In genomic region chr17:2699216-2699805, GRCh38 we compare ENCODE assay signal across 9 cellular contexts. TPM values are rescaled to one million over a fixed set of nuclear protein-coding genes. Genes with fewer than 3 reads are reported as not detected.
DNase-seq lines count a peak whose midpoint lies in the region; ATAC-seq and TF ChIP-seq lines count a peak whose summit lies in the region.
"Not testable (repeated sequence)": the region's sequence is repeated elsewhere in the genome, so short reads cannot be mapped to it uniquely, and the experiment has no call there.
"Had no signal": no experiment of that assay in that cellular context is flagged by ENCODE, and none has a peak within 500 bp of the region (broad histone marks: within the 10 kb centered on the region; RNA-seq: fewer than 3 reads in every experiment).

No MANE protein-coding gene starts in this region.

- not testable (repeated sequence) for H4K91ac ChIP-seq in H9 (ENCODE audit: insufficient read length, low read depth, low read length)

- peak; percentile 24 for DNase-seq in H9
- DNase-seq in activated CD4-positive, CD25-positive, alpha-beta regulatory T cell treated with anti-CD3 and anti-CD28 coated beads, Interleukin-2, amount 50 U/mL, for 72 hours, result peak; percentile 16
- peak; percentile 1 for DNase-seq in activated naive CD4-positive, alpha-beta T cell treated with anti-CD3 and anti-CD28 coated beads, Interleukin-2, amount 10 ng/mL, durations not matched to agents 7 days and 5 days
- peak; percentile 19 for DNase-seq in endodermal cell
- peak; percentile 0 to 11 for DNase-seq in left colon
- peak; percentile 18 for DNase-seq in mesenteric fat pad (ENCODE audit: low spot score)
- peak in 1 of 2 donors; percentile 83 for DNase-seq in gastrocnemius medialis

- not testable (repeated sequence) for H3K27me3 ChIP-seq in H9 (ENCODE audit: insufficient read depth, low read length); endodermal cell (ENCODE audit: control insufficient read depth, insufficient read depth, low read length, poor library complexity, severe bottlenecking); gastrocnemius medialis

- not testable (repeated sequence) for H2BK20ac ChIP-seq in H9 (ENCODE audit: low read depth, low read length, poor library complexity, severe bottlenecking)

- not testable (repeated sequence) for H3T11ph ChIP-seq in H9 (ENCODE audit: low read length)

- in situ Hi-C loops in gastrocnemius medialis (cut with MboI; ENCODE audit: low sequenced_read_pairs in 4 of 4), result not testable (repeated sequence)

- not testable (repeated sequence) for H3K4me2 ChIP-seq in H9 (ENCODE audit: insufficient read depth, insufficient read length, low read length)

- not testable (repeated sequence) for H4K5ac ChIP-seq in H9 (ENCODE audit: insufficient read length, low read depth, low read length)

- H4K20me1 ChIP-seq in H9 (ENCODE audit: control insufficient read depth, insufficient read depth, insufficient read length), result not testable (repeated sequence)

- H3K36me3 ChIP-seq in endodermal cell (ENCODE audit: control insufficient read depth, insufficient read depth, low read length) (peaks cover 19% of the 10 kb centered on the region), gastrocnemius medialis (peaks cover 3 to 83% of the 10 kb centered on the region in 2 donors)

- H3K9ac ChIP-seq in H9 (ENCODE audit: extremely low read depth, insufficient read length, low read length); endodermal cell (ENCODE audit: extremely low read depth, low read length, poor library complexity, severe bottlenecking): not testable (repeated sequence)

- not testable (repeated sequence) for H3K79me2 ChIP-seq in H9 (ENCODE audit: insufficient read depth, low read length)

- not testable (repeated sequence) for H3K79me1 ChIP-seq in H9 (ENCODE audit: insufficient read depth, low read depth, low read length, poor library complexity, severe bottlenecking)

- H3K9me3 Mint-ChIP-seq in H9; activated naive CD4-positive, alpha-beta T cell treated with anti-CD3 and anti-CD28 coated beads, Interleukin-2, amount 10 ng/mL, durations not matched to agents 7 days and 5 days; endodermal cell: not testable (repeated sequence)

- H2BK15ac ChIP-seq in H9 (ENCODE audit: low read depth, low read length), result not testable (repeated sequence)

- not testable (repeated sequence) for H2BK12ac ChIP-seq in H9 (ENCODE audit: insufficient read length, low read depth, low read length)

- H2AFZ ChIP-seq in H9 (ENCODE audit: low read length), result not testable (repeated sequence)

- not testable (repeated sequence) for H3K9me3 ChIP-seq in H9 (ENCODE audit: control insufficient read depth, low read depth, low read length); endodermal cell (ENCODE audit: control insufficient read depth, low read length); gastrocnemius medialis

- H2BK5ac ChIP-seq in H9 (ENCODE audit: insufficient read length, low read length), result not testable (repeated sequence)

- intact Hi-C loops in left colon (cut with DNase I, micrococcal nuclease); gastrocnemius medialis (cut with DNase I; ENCODE audit: low total_unique reads): not testable (repeated sequence)

- not testable (repeated sequence) for H3K23ac ChIP-seq in H9 (ENCODE audit: insufficient read length, low read depth, low read length)

- TF ChIP-seq CTCF in H9 (conservative IDR thresholded peaks at IDR 0.05); endodermal cell (conservative IDR thresholded peaks at IDR 0.05); gastrocnemius medialis (IDR thresholded peaks at IDR 0.05 in 4 of 5, conservative IDR thresholded peaks at IDR 0.05 in 1 of 5): not testable (repeated sequence)

- no CpG with 5 or more reads among the region's 18 CpGs for WGBS in H9 (ENCODE audit: extremely low coverage, insufficient read length, low lambda C conversion rate)
- 94 to 97% methylated on average over 15 to 18 of the region's 18 CpGs for WGBS in endodermal cell (ENCODE audit: insufficient coverage in 1 of 2, insufficient read length in 1 of 2), 2 experiments

- ATAC-seq in left colon, result not testable (repeated sequence)
- ATAC-seq in gastrocnemius medialis, result peak; percentile 78 to 81

- TF ChIP-seq POLR2A in gastrocnemius medialis (IDR thresholded peaks at IDR 0.05), result not testable (repeated sequence)

- H4K8ac ChIP-seq in H9 (replicated peaks; ENCODE audit: insufficient read length, low read depth, low read length), result not testable (repeated sequence)

- not testable (repeated sequence) for H3K4me3 Mint-ChIP-seq in H9; activated naive CD4-positive, alpha-beta T cell treated with anti-CD3 and anti-CD28 coated beads, Interleukin-2, amount 10 ng/mL, durations not matched to agents 7 days and 5 days; endodermal cell

- H3K56ac ChIP-seq in H9 (ENCODE audit: insufficient read length, low read depth, low read length), result not testable (repeated sequence)

- CTCF ChIA-PET in activated naive CD4-positive, alpha-beta T cell treated with anti-CD3 and anti-CD28 coated beads, Interleukin-2, amount 10 ng/mL, durations not matched to agents 7 days and 5 days (lab: Charles Lee), result not testable (repeated sequence)

- not testable (repeated sequence) for H3K4me1 Mint-ChIP-seq in H9; activated naive CD4-positive, alpha-beta T cell treated with anti-CD3 and anti-CD28 coated beads, Interleukin-2, amount 10 ng/mL, durations not matched to agents 7 days and 5 days; endodermal cell

- peaks cover 8 to 56% (median 35%) of the 10 kb centered on the region in 3 experiments; a peak in 6 of 7 replicates for H3K36me3 Mint-ChIP-seq in H9 (ENCODE audit: insufficient read depth in 1 of 3, low read depth in 3 of 3)
- H3K36me3 Mint-ChIP-seq in activated naive CD4-positive, alpha-beta T cell treated with anti-CD3 and anti-CD28 coated beads, Interleukin-2, amount 10 ng/mL, durations not matched to agents 7 days and 5 days, result not testable (repeated sequence)
- H3K36me3 Mint-ChIP-seq in endodermal cell (ENCODE audit: low read depth), result peaks cover 30% of the 10 kb centered on the region

- H2AK5ac ChIP-seq in H9 (ENCODE audit: insufficient read length, low read length), result not testable (repeated sequence)

- H3K27ac Mint-ChIP-seq in H9; activated naive CD4-positive, alpha-beta T cell treated with anti-CD3 and anti-CD28 coated beads, Interleukin-2, amount 10 ng/mL, durations not matched to agents 7 days and 5 days; endodermal cell: not testable (repeated sequence)

- not testable (repeated sequence) for H3K23me2 ChIP-seq in H9 (ENCODE audit: insufficient read length, low read depth, low read length, poor library complexity, severe bottlenecking)

- H3K4me1 ChIP-seq in H9 (ENCODE audit: insufficient read depth, low read length); endodermal cell (ENCODE audit: control insufficient read depth, insufficient read depth, low read length); gastrocnemius medialis: not testable (repeated sequence)

- not testable (repeated sequence) for H2BK120ac ChIP-seq in H9 (ENCODE audit: low read depth, low read length, poor library complexity, severe bottlenecking)

- H3K4me3 ChIP-seq in endodermal cell (ENCODE audit: low read length); gastrocnemius medialis: not testable (repeated sequence)

- not testable (repeated sequence) for H3K27ac ChIP-seq in H9 (ENCODE audit: insufficient read length, low read depth, low read length); endodermal cell (ENCODE audit: low read depth, low read length)
- H3K27ac ChIP-seq in gastrocnemius medialis, result peak overlapping the region; percentile 71 to 98 (median 82)

- H3K27me3 Mint-ChIP-seq in H9 (ENCODE audit: low read depth); activated naive CD4-positive, alpha-beta T cell treated with anti-CD3 and anti-CD28 coated beads, Interleukin-2, amount 10 ng/mL, durations not matched to agents 7 days and 5 days; endodermal cell (ENCODE audit: insufficient read depth): not testable (repeated sequence)

- not testable (repeated sequence) for H3K14ac ChIP-seq in H9 (ENCODE audit: insufficient read depth, low read length)

- not testable (repeated sequence) for H3K4ac ChIP-seq in H9 (ENCODE audit: low read depth, low read length)

- H3K18ac ChIP-seq in H9 (ENCODE audit: insufficient read length, low read depth, low read length), result not testable (repeated sequence)

RNA-seq across cellular contexts. Expression of gene CLUH, which starts 12.3 kb away (rescaled TPM):
- total RNA-seq in H9 (2021), result 91.3 and 97.0 TPM in 2 replicates
- total RNA-seq in endodermal cell, result 10 to 100 TPM; 55.5 to 61.8 TPM
- 27.4 TPM for polyA plus RNA-seq in endodermal cell (2013, experiment 1 of 2)
- 21.7 TPM for polyA plus RNA-seq in endodermal cell (2013, experiment 2 of 2)
- 100 to 1,000 TPM; 129 to 174 TPM for total RNA-seq in left colon
- total RNA-seq in mesenteric fat pad, result 149 TPM
- total RNA-seq in gastrocnemius medialis, result 100 to 1,000 TPM; 104 to 286 (median 211) TPM

RNA-seq across cellular contexts. Expression of gene CCDC92B, which starts 50.1 kb away (rescaled TPM):
- 7.1 and 8.0 TPM in 2 replicates for total RNA-seq in H9 (2021)
- 1 to 10 TPM; 4.3 to 5.8 TPM for total RNA-seq in endodermal cell
- 1.2 TPM for polyA plus RNA-seq in endodermal cell (2013, experiment 1 of 2)
- polyA plus RNA-seq in endodermal cell (2013, experiment 2 of 2), result 0.87 TPM
- total RNA-seq in left colon, result 1 to 10 TPM in 1 of 2 donors, under 1 TPM in 1; 0.92 to 1.5 TPM
- total RNA-seq in mesenteric fat pad, result 0.16 TPM
- total RNA-seq in gastrocnemius medialis, result not detected
- total RNA-seq: A172 had no signal
- polyA plus RNA-seq: CD4-positive, CD25-positive, alpha-beta regulatory T cell had no signal
